ENCODE assay signal across 9 cellular contexts in genomic region chr17:17204041-17204591, GRCh38. TPM values are rescaled to one million over a fixed set of nuclear protein-coding genes. Genes with fewer than 3 reads are reported as not detected.
A peak's percentile ranks its signal among the peaks of the same experiment; 100 is the strongest.
DNase-seq lines count a peak whose midpoint lies in the region; ATAC-seq, FAIRE-seq and TF ChIP-seq lines count a peak whose summit lies in the region.
"Had no signal": no experiment of that assay in that cellular context is flagged by ENCODE, and none has a peak within 500 bp of the region (broad histone marks: within the 10 kb centered on the region; RNA-seq: fewer than 3 reads in every experiment).

No MANE protein-coding gene starts in this region.

- H3K79me2 ChIP-seq in DND-41 (ENCODE audit: insufficient read depth, low read length) = peaks cover 8% of the 10 kb centered on the region; the same call in 1 of the 2 replicates
- peaks cover 36% of the 10 kb centered on the region for H3K79me2 ChIP-seq in PC-3 (ENCODE audit: low read length)
- peaks cover 13% of the 10 kb centered on the region for H3K79me2 ChIP-seq in osteoblast (ENCODE audit: insufficient read depth, low read length)

- H3K27ac Mint-ChIP-seq in effector memory CD8-positive, alpha-beta T cell = peak overlapping the region in 1 of 2 donors; percentile 85

- FAIRE-seq in GM12892 (lab: Jason Lieb, UNC) = no peak

- no TSS peak for BruUV-seq in PC-3 (replicated peaks; lab: Mats Ljungman, UMichigan)

- no peaks in the 10 kb centered on the region for H3K27me3 Mint-ChIP-seq in effector memory CD8-positive, alpha-beta T cell

- CTCF ChIA-PET in PC-3 (lab: Charles Lee) = no interaction called here

- intact Hi-C loops in PC-3 (cut with micrococcal nuclease) = no loop called here

- DNase-seq in DND-41 = no peak
- DNase-seq in PC-3 = no peak
- no peak for DNase-seq in effector memory CD8-positive, alpha-beta T cell
- peak; percentile 58 for DNase-seq in osteoblast (ENCODE audit: insufficient read length, low spot score, missing footprints)
- DNase-seq in GM12892 (ENCODE audit: insufficient read length) = no peak
- no peak for DNase-seq in cerebellum (ENCODE audit: low spot score)
- no peak for DNase-seq in DMS79 (lab: John Stamatoyannopoulos, UW)
- DNase-seq: activated effector memory CD4-positive, alpha-beta T cell treated with Interleukin-2 at 50 U/mL for 16 hours had no signal

- H3K9me2 ChIP-seq in PC-3 (replicated peaks; ENCODE audit: low read length) = no peaks in the 10 kb centered on the region

- no peak overlapping the region for H3K27ac ChIP-seq in DND-41 (ENCODE audit: low read length)
- H3K27ac ChIP-seq in PC-3 (ENCODE audit: low read length) = no peak overlapping the region
- H3K27ac ChIP-seq in osteoblast (ENCODE audit: low read depth, low read length) = no peak overlapping the region

- H3K4me2 ChIP-seq in DND-41 (ENCODE audit: insufficient read depth, low read length) = peak overlapping the region; percentile 91
- peak overlapping the region; percentile 99 for H3K4me2 ChIP-seq in PC-3 (ENCODE audit: low read length)
- peak overlapping the region; percentile 94 for H3K4me2 ChIP-seq in osteoblast (ENCODE audit: insufficient read depth, low read length)

- no peak for TF ChIP-seq POLR2A in GM12892 (IDR thresholded peaks at IDR 0.05; ENCODE audit: low read depth, low read length)

- H3K9me3 Mint-ChIP-seq in effector memory CD8-positive, alpha-beta T cell = no peaks in the 10 kb centered on the region

- H3K9me3 ChIP-seq in DND-41 (ENCODE audit: insufficient read depth, low read length, severe bottlenecking) (no peaks in the 10 kb centered on the region), PC-3 (ENCODE audit: low read length) (no peaks in the 10 kb centered on the region), osteoblast (ENCODE audit: low read depth, low read length) (no peaks in the 10 kb centered on the region)

- H3F3A ChIP-seq in PC-3 (ENCODE audit: low read length, unreplicated experiment) = peaks cover 16% of the 10 kb centered on the region

- H3K4me3 Mint-ChIP-seq in effector memory CD8-positive, alpha-beta T cell = peak overlapping the region; percentile 78 to 83

- H2AFZ ChIP-seq in DND-41 (ENCODE audit: low read depth, low read length) = no peak overlapping the region
- no peak overlapping the region for H2AFZ ChIP-seq in PC-3 (ENCODE audit: low read length)
- H2AFZ ChIP-seq in osteoblast (ENCODE audit: low read length) = no peak overlapping the region

- ATAC-seq in DND-41 (ENCODE audit: insufficient read depth, low read depth) (no peak), PC-3 (no peak), GM19467 (IDR thresholded peaks at IDR 0.05; ENCODE audit: unreplicated experiment) (no peak)
- ATAC-seq in effector memory CD8-positive, alpha-beta T cell (replicated peaks) = no peak

- POLR2A ChIA-PET in PC-3 (lab: Charles Lee; ENCODE audit: unreplicated experiment) = no interaction called here

- H4K20me1 ChIP-seq in DND-41 (ENCODE audit: insufficient read depth, low read length) (peaks cover 26% of the 10 kb centered on the region; the same call in 1 of the 2 replicates), PC-3 (ENCODE audit: low read length) (no peaks in the 10 kb centered on the region), osteoblast (ENCODE audit: insufficient read depth, low read length) (peaks cover 5% of the 10 kb centered on the region)

- H3K9ac ChIP-seq in DND-41 (ENCODE audit: low read depth, low read length) (peak overlapping the region; percentile 70), PC-3 (ENCODE audit: low read length) (peak overlapping the region; percentile 66; the same call in 1 of the 2 replicates)

- peaks cover 9% of the 10 kb centered on the region for H3K36me3 ChIP-seq in DND-41 (ENCODE audit: insufficient read depth, low read length)
- H3K36me3 ChIP-seq in PC-3 (ENCODE audit: low read depth, low read length) = peaks cover 8% of the 10 kb centered on the region; the same call in 1 of the 2 replicates
- H3K36me3 ChIP-seq in osteoblast (ENCODE audit: insufficient read depth, low read length) = peaks cover 7% of the 10 kb centered on the region

- TF ChIP-seq CTCF in DND-41 (IDR thresholded peaks at IDR 0.05; ENCODE audit: borderline replicate concordance, extremely low read depth, low read length, poor library complexity, severe bottlenecking) = no peak
- TF ChIP-seq CTCF in PC-3 (conservative IDR thresholded peaks at IDR 0.05; ENCODE audit: low read depth, low read length) = no peak
- TF ChIP-seq CTCF in osteoblast (IDR thresholded peaks at IDR 0.05; ENCODE audit: extremely low read depth, low read depth, low read length) = no peak

- peaks cover 29% of the 10 kb centered on the region for H3K36me3 Mint-ChIP-seq in effector memory CD8-positive, alpha-beta T cell (ENCODE audit: insufficient read depth)

- H3K4me1 ChIP-seq in DND-41 (ENCODE audit: insufficient read depth, low read length) = peaks cover 32% of the 10 kb centered on the region
- H3K4me1 ChIP-seq in PC-3 (ENCODE audit: insufficient read depth, low read length) = peaks cover 25% of the 10 kb centered on the region
- H3K4me1 ChIP-seq in osteoblast (ENCODE audit: insufficient read depth, low read length) = peaks cover 27% of the 10 kb centered on the region

- H3K27me3 ChIP-seq in DND-41 (ENCODE audit: insufficient read depth, low read length, poor library complexity) (no peaks in the 10 kb centered on the region), PC-3 (ENCODE audit: low read length) (no peaks in the 10 kb centered on the region), osteoblast (ENCODE audit: insufficient read depth, low read length) (no peaks in the 10 kb centered on the region)

- peaks cover 22 to 31% of the 10 kb centered on the region in 2 donors for H3K4me1 Mint-ChIP-seq in effector memory CD8-positive, alpha-beta T cell (ENCODE audit: low read depth in 2 of 2)

- H3K4me3 ChIP-seq in DND-41 (ENCODE audit: low read depth in 1 of 2, low read length in 2 of 2) = peak overlapping the region in 1 of 2 experiments; percentile 62; a peak in 1 of 4 replicates
- H3K4me3 ChIP-seq in PC-3 (ENCODE audit: low read length) = peak overlapping the region; percentile 72
- H3K4me3 ChIP-seq in osteoblast (ENCODE audit: insufficient read depth, low read length) = no peak overlapping the region

RNA-seq across cellular contexts. Expression of gene PLD6, which starts 2.0 kb away (rescaled TPM):
- total RNA-seq in PC-3 (2014; rRNA removed) = 11.6 and 18.0 TPM in 2 replicates
- 1.4 and 2.7 TPM in 2 replicates for total RNA-seq in osteoblast
- 10.2 TPM for polyA plus RNA-seq in GM12892 (2012; ENCODE audit: missing spikeins)
- total RNA-seq in cerebellum = 6.8 TPM

RNA-seq across cellular contexts. Expression of gene FLCN, which starts 32.9 kb away (rescaled TPM):
- total RNA-seq in PC-3 (2014; rRNA removed) = 30.6 and 30.8 TPM in 2 replicates
- 104 and 174 TPM in 2 replicates for total RNA-seq in osteoblast
- polyA plus RNA-seq in GM12892 (2012; ENCODE audit: missing spikeins) = 17.6 TPM
- 60.1 TPM for total RNA-seq in cerebellum
